3 cellular contexts compared by ENCODE assay signal in genomic region chr3:37814547-37814946, GRCh38.
TF ChIP-seq lines count a peak whose summit lies in the region.

No MANE protein-coding gene starts in this region.

TF ChIP-seq in Ishikawa, 13 proteins besides CTCF, POLR2A, EP300 and RAD21 (continued from another document):
- TF ChIP-seq, protein P1, sequence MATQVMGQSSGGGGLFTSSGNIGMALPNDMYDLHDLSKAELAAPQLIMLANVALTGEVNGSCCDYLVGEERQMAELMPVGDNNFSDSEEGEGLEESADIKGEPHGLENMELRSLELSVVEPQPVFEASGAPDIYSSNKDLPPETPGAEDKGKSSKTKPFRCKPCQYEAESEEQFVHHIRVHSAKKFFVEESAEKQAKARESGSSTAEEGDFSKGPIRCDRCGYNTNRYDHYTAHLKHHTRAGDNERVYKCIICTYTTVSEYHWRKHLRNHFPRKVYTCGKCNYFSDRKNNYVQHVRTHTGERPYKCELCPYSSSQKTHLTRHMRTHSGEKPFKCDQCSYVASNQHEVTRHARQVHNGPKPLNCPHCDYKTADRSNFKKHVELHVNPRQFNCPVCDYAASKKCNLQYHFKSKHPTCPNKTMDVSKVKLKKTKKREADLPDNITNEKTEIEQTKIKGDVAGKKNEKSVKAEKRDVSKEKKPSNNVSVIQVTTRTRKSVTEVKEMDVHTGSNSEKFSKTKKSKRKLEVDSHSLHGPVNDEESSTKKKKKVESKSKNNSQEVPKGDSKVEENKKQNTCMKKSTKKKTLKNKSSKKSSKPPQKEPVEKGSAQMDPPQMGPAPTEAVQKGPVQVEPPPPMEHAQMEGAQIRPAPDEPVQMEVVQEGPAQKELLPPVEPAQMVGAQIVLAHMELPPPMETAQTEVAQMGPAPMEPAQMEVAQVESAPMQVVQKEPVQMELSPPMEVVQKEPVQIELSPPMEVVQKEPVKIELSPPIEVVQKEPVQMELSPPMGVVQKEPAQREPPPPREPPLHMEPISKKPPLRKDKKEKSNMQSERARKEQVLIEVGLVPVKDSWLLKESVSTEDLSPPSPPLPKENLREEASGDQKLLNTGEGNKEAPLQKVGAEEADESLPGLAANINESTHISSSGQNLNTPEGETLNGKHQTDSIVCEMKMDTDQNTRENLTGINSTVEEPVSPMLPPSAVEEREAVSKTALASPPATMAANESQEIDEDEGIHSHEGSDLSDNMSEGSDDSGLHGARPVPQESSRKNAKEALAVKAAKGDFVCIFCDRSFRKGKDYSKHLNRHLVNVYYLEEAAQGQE (IDR thresholded peaks at IDR 0.05; ENCODE audit: low read depth), result no peak
- no peak for TF ChIP-seq ZBTB7A (IDR thresholded peaks at IDR 0.05; ENCODE audit: low read depth)
- TF ChIP-seq YY1 (IDR thresholded peaks at IDR 0.05; ENCODE audit: low read depth), result no peak
- no peak for TF ChIP-seq TAF1 (IDR thresholded peaks at IDR 0.05; ENCODE audit: low read depth)
- TF ChIP-seq, protein P2, sequence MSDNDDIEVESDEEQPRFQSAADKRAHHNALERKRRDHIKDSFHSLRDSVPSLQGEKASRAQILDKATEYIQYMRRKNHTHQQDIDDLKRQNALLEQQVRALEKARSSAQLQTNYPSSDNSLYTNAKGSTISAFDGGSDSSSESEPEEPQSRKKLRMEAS (IDR thresholded peaks at IDR 0.05), result no peak
- TF ChIP-seq FOXM1 (IDR thresholded peaks at IDR 0.05; ENCODE audit: borderline replicate concordance, low read depth), result no peak
- no peak for TF ChIP-seq TCF12 (IDR thresholded peaks at IDR 0.05; ENCODE audit: low read depth)

TF ChIP-seq in WTC11, 78 proteins besides CTCF, POLR2A, EP300 and RAD21 (continued from another document):
- TF ChIP-seq, protein P3, sequence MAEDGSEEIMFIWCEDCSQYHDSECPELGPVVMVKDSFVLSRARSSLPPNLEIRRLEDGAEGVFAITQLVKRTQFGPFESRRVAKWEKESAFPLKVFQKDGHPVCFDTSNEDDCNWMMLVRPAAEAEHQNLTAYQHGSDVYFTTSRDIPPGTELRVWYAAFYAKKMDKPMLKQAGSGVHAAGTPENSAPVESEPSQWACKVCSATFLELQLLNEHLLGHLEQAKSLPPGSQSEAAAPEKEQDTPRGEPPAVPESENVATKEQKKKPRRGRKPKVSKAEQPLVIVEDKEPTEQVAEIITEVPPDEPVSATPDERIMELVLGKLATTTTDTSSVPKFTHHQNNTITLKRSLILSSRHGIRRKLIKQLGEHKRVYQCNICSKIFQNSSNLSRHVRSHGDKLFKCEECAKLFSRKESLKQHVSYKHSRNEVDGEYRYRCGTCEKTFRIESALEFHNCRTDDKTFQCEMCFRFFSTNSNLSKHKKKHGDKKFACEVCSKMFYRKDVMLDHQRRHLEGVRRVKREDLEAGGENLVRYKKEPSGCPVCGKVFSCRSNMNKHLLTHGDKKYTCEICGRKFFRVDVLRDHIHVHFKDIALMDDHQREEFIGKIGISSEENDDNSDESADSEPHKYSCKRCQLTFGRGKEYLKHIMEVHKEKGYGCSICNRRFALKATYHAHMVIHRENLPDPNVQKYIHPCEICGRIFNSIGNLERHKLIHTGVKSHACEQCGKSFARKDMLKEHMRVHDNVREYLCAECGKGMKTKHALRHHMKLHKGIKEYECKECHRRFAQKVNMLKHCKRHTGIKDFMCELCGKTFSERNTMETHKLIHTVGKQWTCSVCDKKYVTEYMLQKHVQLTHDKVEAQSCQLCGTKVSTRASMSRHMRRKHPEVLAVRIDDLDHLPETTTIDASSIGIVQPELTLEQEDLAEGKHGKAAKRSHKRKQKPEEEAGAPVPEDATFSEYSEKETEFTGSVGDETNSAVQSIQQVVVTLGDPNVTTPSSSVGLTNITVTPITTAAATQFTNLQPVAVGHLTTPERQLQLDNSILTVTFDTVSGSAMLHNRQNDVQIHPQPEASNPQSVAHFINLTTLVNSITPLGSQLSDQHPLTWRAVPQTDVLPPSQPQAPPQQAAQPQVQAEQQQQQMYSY (CRISPR knock-in tag; IDR thresholded peaks at IDR 0.05), result no peak
- TF ChIP-seq ZNF317 (CRISPR knock-in tag; IDR thresholded peaks at IDR 0.05; ENCODE audit: borderline replicate concordance, low read depth) (no peak), ZNF263 (CRISPR knock-in tag; IDR thresholded peaks at IDR 0.05; ENCODE audit: low read depth) (no peak), ZNF121 (CRISPR knock-in tag; IDR thresholded peaks at IDR 0.05) (no peak), CBFB (CRISPR knock-in tag; IDR thresholded peaks at IDR 0.05; ENCODE audit: low read depth) (no peak)
- TF ChIP-seq, protein P4, sequence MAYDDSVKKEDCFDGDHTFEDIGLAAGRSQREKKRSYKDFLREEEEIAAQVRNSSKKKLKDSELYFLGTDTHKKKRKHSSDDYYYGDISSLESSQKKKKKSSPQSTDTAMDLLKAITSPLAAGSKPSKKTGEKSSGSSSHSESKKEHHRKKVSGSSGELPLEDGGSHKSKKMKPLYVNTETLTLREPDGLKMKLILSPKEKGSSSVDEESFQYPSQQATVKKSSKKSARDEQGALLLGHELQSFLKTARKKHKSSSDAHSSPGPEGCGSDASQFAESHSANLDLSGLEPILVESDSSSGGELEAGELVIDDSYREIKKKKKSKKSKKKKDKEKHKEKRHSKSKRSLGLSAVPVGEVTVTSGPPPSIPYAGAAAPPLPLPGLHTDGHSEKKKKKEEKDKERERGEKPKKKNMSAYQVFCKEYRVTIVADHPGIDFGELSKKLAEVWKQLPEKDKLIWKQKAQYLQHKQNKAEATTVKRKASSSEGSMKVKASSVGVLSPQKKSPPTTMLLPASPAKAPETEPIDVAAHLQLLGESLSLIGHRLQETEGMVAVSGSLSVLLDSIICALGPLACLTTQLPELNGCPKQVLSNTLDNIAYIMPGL (CRISPR knock-in tag; IDR thresholded peaks at IDR 0.05), result no peak

TF ChIP-seq in liver, 16 proteins besides CTCF, POLR2A, EP300 and RAD21 (continued from another document):
- TF ChIP-seq ZBTB33 (IDR thresholded peaks at IDR 0.05), result no peak
